In the genomic region with DNA sequence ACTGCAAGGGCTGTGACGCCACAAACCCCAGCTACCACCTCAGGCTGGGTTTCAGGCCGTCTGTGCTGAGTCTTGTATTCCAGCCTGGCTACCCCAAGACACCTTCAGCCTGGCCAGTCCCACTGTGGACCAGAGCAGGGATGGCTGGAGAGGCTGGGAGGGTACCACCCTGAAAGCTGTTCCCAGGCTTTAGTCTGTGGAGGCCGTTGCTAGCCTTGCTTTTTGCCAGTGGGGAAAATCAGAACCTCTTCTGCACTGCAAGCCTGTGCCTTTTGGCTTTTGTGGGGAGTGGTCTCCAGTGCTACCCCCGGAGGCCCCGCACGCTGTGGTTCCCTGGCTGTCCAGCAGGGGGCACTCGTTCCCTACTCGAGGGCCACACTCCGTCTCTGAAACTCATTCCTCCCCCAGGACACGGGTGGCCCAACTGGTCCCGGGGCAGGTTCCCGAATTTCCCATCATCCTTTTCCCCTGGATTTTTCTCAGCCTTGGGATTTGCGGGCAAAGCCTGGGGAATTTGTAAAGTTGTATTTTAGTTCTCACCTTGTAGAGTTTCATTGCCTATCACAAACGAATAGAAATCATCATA, we compare ENCODE assay signal across 8 cellular contexts.
DNase-seq lines count a peak whose midpoint lies in the region; ATAC-seq and TF ChIP-seq lines count a peak whose summit lies in the region.

No MANE protein-coding gene starts in this region.

- DNase-seq in activated CD4-positive, CD25-positive, alpha-beta regulatory T cell (lab: John Stamatoyannopoulos, UW) = peak in 3 of 4 experiments; percentile 3 to 5 (median 4)
- DNase-seq in SK-N-DZ (ENCODE audit: low spot score) (peak; percentile 51), ecto neural progenitor cell (ENCODE audit: low spot score) (peak; percentile 87), neural crest cell (ENCODE audit: low read depth, low spot score) (peak; percentile 73), NCI-H128 (lab: John Stamatoyannopoulos, UW; ENCODE audit: unreplicated experiment) (no peak), NCI-H524 treated with DMSO at 0.1 percent for 48 hours (lab: John Stamatoyannopoulos, UW) (no peak), SIG-M5 (lab: John Stamatoyannopoulos, UW) (no peak)

- peaks cover 30% of the 10 kb centered on the region for H3K36me3 Mint-ChIP-seq in neural crest cell (ENCODE audit: low read depth)

- peaks cover 53% of the 10 kb centered on the region for H3K4me1 Mint-ChIP-seq in neural crest cell

- H3K27ac Mint-ChIP-seq in neural crest cell (ENCODE audit: unreplicated experiment) = no peak overlapping the region

- no peak overlapping the region for H3K4me3 Mint-ChIP-seq in neural crest cell

- no peak for ATAC-seq in activated CD4-positive, CD25-positive, alpha-beta regulatory T cell treated with anti-CD3 and anti-CD28 coated beads, Interleukin-2, amount 50 U/mL, for 24 hours

- H3K9me3 Mint-ChIP-seq in neural crest cell = peaks cover 7% of the 10 kb centered on the region

- no peaks in the 10 kb centered on the region for H3K27me3 Mint-ChIP-seq in neural crest cell (ENCODE audit: low read depth)

- TF ChIP-seq CTCF in neural crest cell (conservative IDR thresholded peaks at IDR 0.05) = peak; percentile 98

Comparison
In these comparisons a context has a peak if more than half of its experiments do, and no peak if none do; other contexts are left out.
1. DNase-seq: peak in activated CD4-positive, CD25-positive, alpha-beta regulatory T cell (3 of 4), SK-N-DZ (single experiment), ecto neural progenitor cell (single experiment) and neural crest cell (single experiment); none in NCI-H128 (single experiment), NCI-H524 treated with DMSO at 0.1 percent for 48 hours (single experiment) and SIG-M5 (single experiment).